In the genomic region with DNA sequence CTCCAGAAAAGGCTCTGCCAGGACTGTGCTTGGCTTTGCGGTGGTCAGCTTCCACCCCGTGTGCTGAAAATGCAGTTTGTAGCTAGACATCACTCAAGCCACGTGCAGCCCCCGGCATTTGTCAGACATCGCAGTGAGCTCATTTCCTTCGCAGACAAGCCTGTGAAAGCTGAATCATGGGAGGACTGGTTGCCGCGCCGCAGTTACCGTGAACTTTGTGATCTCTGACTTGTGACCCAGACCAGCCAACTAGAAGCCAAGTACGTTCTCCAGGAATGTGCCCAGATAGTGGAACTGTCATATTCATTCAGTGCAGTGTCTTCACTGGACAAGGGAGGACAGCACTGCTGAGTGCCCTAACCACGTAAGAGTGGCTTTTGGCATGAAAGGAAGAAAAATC, we compare ENCODE assay signal across 23 cellular contexts. TPM values are rescaled to one million over a fixed set of nuclear protein-coding genes. Genes with fewer than 3 reads are reported as not detected.
DNase-seq lines count a peak whose midpoint lies in the region; ATAC-seq, FAIRE-seq and TF ChIP-seq lines count a peak whose summit lies in the region.
"Had no signal": no experiment of that assay in that cellular context is flagged by ENCODE, and none has a peak within 500 bp of the region (broad histone marks: within the 10 kb centered on the region; RNA-seq: fewer than 3 reads in every experiment).

No MANE protein-coding gene starts in this region.

- 40% methylated on average over 4 of the region's 12 CpGs; no CpG with 5 or more reads in 1 of the 2 donors for WGBS in gastroesophageal sphincter (ENCODE audit: low coverage in 1 of 2), 2 donors
- no CpG with 5 or more reads among the region's 12 CpGs for WGBS in trophoblast cell (ENCODE audit: extremely low coverage, insufficient coverage, insufficient read length)

- no peak for FAIRE-seq in astrocyte (lab: Jason Lieb, UNC)

- TF ChIP-seq CTCF in GM23338 (conservative IDR thresholded peaks at IDR 0.05; ENCODE audit: low read depth in 2 of 2) (no peak), astrocyte (IDR thresholded peaks at IDR 0.05; ENCODE audit: insufficient read depth, low read depth, low read length) (no peak), gastroesophageal sphincter (IDR thresholded peaks at IDR 0.05) (no peak)

- H3K4me1 Mint-ChIP-seq in GM23338 (peaks cover 2% of the 10 kb centered on the region), astrocyte (ENCODE audit: low read depth, unreplicated experiment) (peaks cover 12% of the 10 kb centered on the region)

- TF ChIP-seq POLR2A in gastroesophageal sphincter (IDR thresholded peaks at IDR 0.05), result peak in 1 of 2 donors; percentile 14

- H3K36me3 ChIP-seq in GM23338 (ENCODE audit: insufficient read depth), result no peaks in the 10 kb centered on the region
- H3K36me3 ChIP-seq in astrocyte (ENCODE audit: insufficient read depth, low read length), result peaks cover 3% of the 10 kb centered on the region
- peaks cover 0 to 97% of the 10 kb centered on the region in 2 donors for H3K36me3 ChIP-seq in gastroesophageal sphincter
- H3K36me3 ChIP-seq in trophoblast cell (ENCODE audit: control insufficient read depth in 1 of 2, insufficient read depth in 2 of 2, low read length in 2 of 2), result peaks cover 0 to 7% of the 10 kb centered on the region in 2 experiments

- no peak for DNase-seq in GM23338 (ENCODE audit: low spot score)
- peak; percentile 59 for DNase-seq in astrocyte (ENCODE audit: low read depth)
- peak; percentile 39 to 51 for DNase-seq in trophoblast cell
- no peak for DNase-seq in KBM-7
- no peak for DNase-seq in DMS 273 treated with DMSO at 0.1 percent for 48 hours (lab: John Stamatoyannopoulos, UW)
- DNase-seq in NCI-H2107 treated with DMSO at 0.1 percent for 48 hours (lab: John Stamatoyannopoulos, UW; ENCODE audit: unreplicated experiment), result no peak
- DNase-seq: activated CD4-positive, alpha-beta T cell treated with anti-CD3 and anti-CD28 coated beads for 1 hour; activated naive CD8-positive, alpha-beta T cell treated with anti-CD3 and anti-CD28 coated beads, Interleukin-2, amount 50 U/mL, for 24 hours; CD8-positive, alpha-beta memory T cell; central memory CD4-positive, alpha-beta T cell; DMS79; effector memory CD4-positive, alpha-beta T cell; hypothalamus; midbrain; NCI-H2029; NCI-H510A treated with DMSO at 0.1 percent for 48 hours; RPMI8226 had no signal

- H2AK5ac ChIP-seq in trophoblast cell (ENCODE audit: low read length), result no peak overlapping the region

- H3K9me3 Mint-ChIP-seq in GM23338 (no peaks in the 10 kb centered on the region), astrocyte (ENCODE audit: unreplicated experiment) (no peaks in the 10 kb centered on the region)
- H3K9me3 Mint-ChIP-seq: activated naive CD8-positive, alpha-beta T cell treated with anti-CD3 and anti-CD28 coated beads, Interleukin-2, amount 50 U/mL, for 24 hours; activated T-helper 17 cell treated with anti-CD3 and anti-CD28 coated beads, Interleukin-2, amount 50 U/mL, for 72 hours; CD8-positive, alpha-beta memory T cell had no signal

- TF ChIP-seq EP300 in gastroesophageal sphincter (IDR thresholded peaks at IDR 0.05), result no peak

- H4K91ac ChIP-seq in trophoblast cell (ENCODE audit: low read depth, low read length), result no peak overlapping the region

- no peak overlapping the region for H4K8ac ChIP-seq in trophoblast cell (ENCODE audit: low read depth, low read length)

- H3K36me3 Mint-ChIP-seq in GM23338 (ENCODE audit: low read depth), result no peaks in the 10 kb centered on the region; the same call in 2 of the 3 replicates
- H3K36me3 Mint-ChIP-seq in astrocyte (ENCODE audit: low read depth, unreplicated experiment), result peaks cover 15% of the 10 kb centered on the region

- no peak overlapping the region for H2BK5ac ChIP-seq in trophoblast cell (ENCODE audit: low read depth, low read length, poor library complexity)

- H3K4me1 ChIP-seq in GM23338 (ENCODE audit: insufficient read depth) (no peaks in the 10 kb centered on the region; the same call in 1 of the 2 replicates), astrocyte (ENCODE audit: insufficient read depth, low read length) (peaks cover 14% of the 10 kb centered on the region), gastroesophageal sphincter (peaks cover 0 to 80% (median 0%) of the 10 kb centered on the region in 3 donors), trophoblast cell (ENCODE audit: control insufficient read depth in 1 of 2, insufficient read depth in 2 of 2, low read length in 2 of 2) (no peaks in the 10 kb centered on the region)

- no peak overlapping the region for H3K23ac ChIP-seq in trophoblast cell (ENCODE audit: low read length)

- H3K18ac ChIP-seq in trophoblast cell (ENCODE audit: low read length), result no peak overlapping the region

- no peak overlapping the region for H4K12ac ChIP-seq in trophoblast cell (ENCODE audit: low read depth, low read length)

- no peak overlapping the region for H3K14ac ChIP-seq in trophoblast cell (ENCODE audit: low read length)

- H2AFZ ChIP-seq in GM23338 (no peak overlapping the region), astrocyte (ENCODE audit: low read depth, low read length) (no peak overlapping the region), trophoblast cell (ENCODE audit: insufficient read depth, low read length, poor library complexity) (no peak overlapping the region)

- H3K9ac ChIP-seq in astrocyte (ENCODE audit: low read length), result peak overlapping the region; percentile 25
- H3K9ac ChIP-seq in trophoblast cell (ENCODE audit: low read length), result no peak overlapping the region

- ATAC-seq in GM23338, result no peak
- ATAC-seq in gastroesophageal sphincter, result no peak
- ATAC-seq in HG03135 (IDR thresholded peaks at IDR 0.05; ENCODE audit: unreplicated experiment), result no peak
- ATAC-seq: activated naive CD8-positive, alpha-beta T cell treated with anti-CD3 and anti-CD28 coated beads, Interleukin-2, amount 50 U/mL, for 24 hours; activated T-helper 17 cell treated with anti-CD3 and anti-CD28 coated beads, Interleukin-2, amount 50 U/mL, for 72 hours; HCT116; SK-N-SH treated with all-trans-retinoic acid at 6 μM for 48 hours had no signal

- H3K9me3 ChIP-seq in astrocyte (ENCODE audit: insufficient read depth, low read depth, low read length) (no peaks in the 10 kb centered on the region), gastroesophageal sphincter (no peaks in the 10 kb centered on the region), trophoblast cell (ENCODE audit: insufficient read depth, low read depth, low read length) (no peaks in the 10 kb centered on the region)

- H4K20me1 ChIP-seq in GM23338 (replicated peaks; ENCODE audit: insufficient read depth) (no peaks in the 10 kb centered on the region), astrocyte (ENCODE audit: insufficient read depth, low read length) (peaks cover 7% of the 10 kb centered on the region)

- no peak overlapping the region for H2BK12ac ChIP-seq in trophoblast cell (ENCODE audit: low read length)

- H3K4ac ChIP-seq in trophoblast cell (ENCODE audit: low read depth, low read length), result no peak overlapping the region

- H3K79me2 ChIP-seq in GM23338 (replicated peaks; ENCODE audit: insufficient read depth) (no peaks in the 10 kb centered on the region), astrocyte (ENCODE audit: insufficient read depth, low read length) (no peaks in the 10 kb centered on the region), trophoblast cell (ENCODE audit: control insufficient read depth, insufficient read depth, low read length, poor library complexity) (no peaks in the 10 kb centered on the region)

- no peaks in the 10 kb centered on the region for H3K27me3 ChIP-seq in GM23338 (ENCODE audit: insufficient read depth)
- H3K27me3 ChIP-seq in astrocyte (ENCODE audit: insufficient read depth, low read length), result no peaks in the 10 kb centered on the region
- no peaks in the 10 kb centered on the region for H3K27me3 ChIP-seq in gastroesophageal sphincter
- no peaks in the 10 kb centered on the region for H3K27me3 ChIP-seq in trophoblast cell (ENCODE audit: insufficient read depth, low read length)

- no peaks in the 10 kb centered on the region for H3K79me1 ChIP-seq in trophoblast cell (ENCODE audit: low read length)

- H3K27me3 Mint-ChIP-seq in GM23338 (ENCODE audit: insufficient read depth, low read depth, poor library complexity), result peaks cover 6% of the 10 kb centered on the region
- H3K27me3 Mint-ChIP-seq in astrocyte (ENCODE audit: low read depth, unreplicated experiment), result no peaks in the 10 kb centered on the region
- H3K27me3 Mint-ChIP-seq: activated naive CD8-positive, alpha-beta T cell treated with anti-CD3 and anti-CD28 coated beads, Interleukin-2, amount 50 U/mL, for 24 hours; activated T-helper 17 cell treated with anti-CD3 and anti-CD28 coated beads, Interleukin-2, amount 50 U/mL, for 72 hours; CD8-positive, alpha-beta memory T cell had no signal

- H3K4me2 ChIP-seq in GM23338, result no peak overlapping the region
- H3K4me2 ChIP-seq in astrocyte (ENCODE audit: low read length), result peak overlapping the region; percentile 45
- H3K4me2 ChIP-seq in trophoblast cell (ENCODE audit: low read length), result no peak overlapping the region

- no peak overlapping the region for H2BK120ac ChIP-seq in trophoblast cell (ENCODE audit: insufficient read depth, low read length, poor library complexity)

- H3K4me3 ChIP-seq in GM23338 (no peak overlapping the region), astrocyte (ENCODE audit: insufficient read depth, low read depth, low read length) (no peak overlapping the region), gastroesophageal sphincter (no peak overlapping the region), trophoblast cell (ENCODE audit: low read depth, low read length) (no peak overlapping the region)

- H3F3A ChIP-seq in GM23338 (replicated peaks; ENCODE audit: low read depth), result no peaks in the 10 kb centered on the region

- no peak overlapping the region for H3K4me3 Mint-ChIP-seq in GM23338
- no peak overlapping the region for H3K4me3 Mint-ChIP-seq in astrocyte (ENCODE audit: unreplicated experiment)
- H3K4me3 Mint-ChIP-seq: activated naive CD8-positive, alpha-beta T cell treated with anti-CD3 and anti-CD28 coated beads, Interleukin-2, amount 50 U/mL, for 24 hours; activated T-helper 17 cell treated with anti-CD3 and anti-CD28 coated beads, Interleukin-2, amount 50 U/mL, for 72 hours; CD8-positive, alpha-beta memory T cell had no signal

- H3K27ac Mint-ChIP-seq in GM23338 (0 out of 2 replicates have a peak overlapping the region, but pooled peaks have one; percentile 31), astrocyte (ENCODE audit: unreplicated experiment) (peak overlapping the region; percentile 53)
- H3K27ac Mint-ChIP-seq: activated naive CD8-positive, alpha-beta T cell treated with anti-CD3 and anti-CD28 coated beads, Interleukin-2, amount 50 U/mL, for 24 hours; activated T-helper 17 cell treated with anti-CD3 and anti-CD28 coated beads, Interleukin-2, amount 50 U/mL, for 72 hours had no signal

- H3K9me2 ChIP-seq in GM23338 (ENCODE audit: insufficient read depth), result no peaks in the 10 kb centered on the region

- in situ Hi-C loops in KBM-7 (cut with MboI; ENCODE audit: low pct_unique_long_range_greater_than_20kb, low sequenced_read_pairs), result no loop called here

- H3K27ac ChIP-seq in GM23338 (ENCODE audit: low read depth) (no peak overlapping the region), astrocyte (ENCODE audit: low read depth, low read length) (no peak overlapping the region), gastroesophageal sphincter (peak overlapping the region in 3 of 4 donors; percentile 61 to 74 (median 71)), trophoblast cell (ENCODE audit: low read depth, low read length) (no peak overlapping the region)
- H3K27ac ChIP-seq: HL-60 had no signal

RNA-seq across cellular contexts. Expression of a gene that starts 58.1 kb away (rescaled TPM):
- total RNA-seq in GM23338 (2014; rRNA removed; shearing (Covaris generic)), result 22.9 and 28.7 TPM in 2 replicates
- 11.1 and 13.0 TPM in 2 replicates for polyA plus RNA-seq in GM23338 (2016; fragmentation: Nextera tagmentation; extraction: Ambion mirVana)
- 27.6 and 31.4 TPM in 2 replicates for total RNA-seq in astrocyte
- 100 to 1,000 TPM in 1 of 4 donors, 10 to 100 TPM in 3; 34.9 to 123 (median 62.3) TPM for total RNA-seq in gastroesophageal sphincter
- polyA plus RNA-seq in trophoblast cell (2013), result 24.0 and 27.2 TPM in 2 replicates

Comparison
In these comparisons a context has a peak if more than half of its experiments do, and no peak if none do; other contexts are left out.
1. DNase-seq: peak in astrocyte (single experiment) and trophoblast cell (2 of 2); none in GM23338 (single experiment), KBM-7 (single experiment), DMS 273 treated with DMSO at 0.1 percent for 48 hours (single experiment) and NCI-H2107 treated with DMSO at 0.1 percent for 48 hours (single experiment).
2. H3K27ac ChIP-seq: peak in gastroesophageal sphincter (3 of 4); none in GM23338 (single experiment), astrocyte (single experiment) and trophoblast cell (single experiment).